In the genomic region with DNA sequence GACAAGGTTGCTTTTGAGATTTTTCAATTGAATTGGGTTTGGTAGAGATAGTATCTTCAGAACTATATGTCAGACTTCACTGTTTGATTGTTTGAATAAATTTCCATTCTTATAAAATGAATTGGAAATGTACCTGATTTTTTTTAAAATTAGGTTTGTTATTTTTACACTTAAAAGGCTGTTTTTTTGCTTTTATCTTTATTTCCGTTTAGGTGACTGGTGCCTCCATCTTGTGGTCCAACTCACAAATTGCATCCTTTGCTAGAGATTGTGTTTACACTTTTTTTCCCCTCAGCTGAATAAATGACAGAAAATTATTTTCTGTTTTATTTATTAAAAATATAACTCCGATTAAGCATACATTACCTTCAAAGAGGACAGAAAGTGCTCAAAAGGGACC, we compare ENCODE assay signal across 9 cellular contexts. TPM values are rescaled to one million over a fixed set of nuclear protein-coding genes. Genes with fewer than 3 reads are reported as not detected.
DNase-seq lines count a peak whose midpoint lies in the region; ATAC-seq and TF ChIP-seq lines count a peak whose summit lies in the region.
"Had no signal": no experiment of that assay in that cellular context is flagged by ENCODE, and none has a peak within 500 bp of the region (broad histone marks: within the 10 kb centered on the region; RNA-seq: fewer than 3 reads in every experiment).

No MANE protein-coding gene starts in this region.

- H3K36me3 Mint-ChIP-seq in CD4-positive, alpha-beta T cell (ENCODE audit: low read depth): peaks cover 4% of the 10 kb centered on the region

- ATAC-seq in CD4-positive, alpha-beta T cell (ENCODE audit: poor library complexity): peak; percentile 52
- ATAC-seq in HCT116: no peak
- ATAC-seq in body of pancreas: no peak
- ATAC-seq in GM19351 (IDR thresholded peaks at IDR 0.05; ENCODE audit: unreplicated experiment): no peak
- no peak for ATAC-seq in GM18520 (IDR thresholded peaks at IDR 0.05; ENCODE audit: unreplicated experiment)

- H2BK5ac ChIP-seq in mesendoderm (ENCODE audit: low read length): no peak overlapping the region

- H2AFZ ChIP-seq in HCT116 (ENCODE audit: low read depth, low read length, poor library complexity, severe bottlenecking): no peak overlapping the region

- H3K23ac ChIP-seq in mesendoderm (ENCODE audit: low read length): no peak overlapping the region

- no peaks in the 10 kb centered on the region for H3K27me3 ChIP-seq in CD4-positive, alpha-beta T cell (ENCODE audit: control insufficient read depth, insufficient read depth, low read length)
- H3K27me3 ChIP-seq in HCT116 (ENCODE audit: insufficient read depth, low read length) (no peaks in the 10 kb centered on the region), body of pancreas (no peaks in the 10 kb centered on the region), mesendoderm (ENCODE audit: insufficient read depth, low read length, poor library complexity) (no peaks in the 10 kb centered on the region)

- H3K4me3 ChIP-seq in HCT116 (replicated peaks in 1 of 2; ENCODE audit: low read depth in 1 of 2, low read length in 2 of 2) (no peak overlapping the region), body of pancreas (no peak overlapping the region), mesendoderm (ENCODE audit: low read length) (no peak overlapping the region)

- H4K8ac ChIP-seq in mesendoderm (ENCODE audit: low read depth, low read length): no peak overlapping the region

- H3K27ac ChIP-seq in CD4-positive, alpha-beta T cell (ENCODE audit: low read depth, low read length): no peak overlapping the region
- H3K27ac ChIP-seq in HCT116 (ENCODE audit: low read depth, low read length): no peak overlapping the region
- no peak overlapping the region for H3K27ac ChIP-seq in body of pancreas
- no peak overlapping the region for H3K27ac ChIP-seq in mesendoderm (ENCODE audit: low read depth, low read length)

- no peak overlapping the region for H3K4me2 ChIP-seq in HCT116 (ENCODE audit: low read length)
- H3K4me2 ChIP-seq in mesendoderm (ENCODE audit: low read length): no peak overlapping the region

- no peak overlapping the region for H2BK120ac ChIP-seq in mesendoderm (ENCODE audit: low read depth, low read length)

- DNase-seq in CD4-positive, alpha-beta T cell: no peak
- DNase-seq in HCT116 (ENCODE audit: low read depth, low spot score) (peak; percentile 6), body of pancreas (no peak), mesendoderm (peak; percentile 37), HPDE6-E6E7 (ENCODE audit: extremely low spot score) (no peak), SKM-1 (lab: John Stamatoyannopoulos, UW; ENCODE audit: unreplicated experiment) (no peak)

- no peak overlapping the region for H3K18ac ChIP-seq in mesendoderm (ENCODE audit: low read length)

- no peaks in the 10 kb centered on the region for H4K20me1 ChIP-seq in HCT116 (ENCODE audit: insufficient read depth)

- no peaks in the 10 kb centered on the region for H3K9me3 Mint-ChIP-seq in CD4-positive, alpha-beta T cell

- POLR2A ChIA-PET in CD4-positive, alpha-beta T cell (lab: Charles Lee): interaction anchor here (0.6 to 1.0 kb wide), 2 partner anchors 16 to 1215 kb away, joined by 3 read pairs; partner anchors contain the start of gene ERCC8
- POLR2A ChIA-PET in HCT116 (lab: Charles Lee): no interaction called here

- H3K9me2 ChIP-seq in HCT116 (ENCODE audit: insufficient read depth): no peaks in the 10 kb centered on the region

- peaks cover 58% of the 10 kb centered on the region for H3K79me2 ChIP-seq in HCT116 (ENCODE audit: insufficient read depth, low read length)
- H3K79me2 ChIP-seq in mesendoderm (ENCODE audit: control insufficient read depth, insufficient read depth, low read length): no peaks in the 10 kb centered on the region

- H4K5ac ChIP-seq in mesendoderm (ENCODE audit: low read length): no peak overlapping the region

- no peak overlapping the region for H2BK15ac ChIP-seq in mesendoderm (replicated peaks; ENCODE audit: low read depth)

- H3K27ac Mint-ChIP-seq in CD4-positive, alpha-beta T cell: no peak overlapping the region
- H3K27ac Mint-ChIP-seq: T-cell had no signal

- BruUV-seq in HCT116 (replicated peaks; lab: Mats Ljungman, UMichigan): no TSS peak

- H3K4me1 Mint-ChIP-seq in CD4-positive, alpha-beta T cell (ENCODE audit: low read depth): peaks cover 20% of the 10 kb centered on the region

- no peak overlapping the region for H3K56ac ChIP-seq in mesendoderm (ENCODE audit: low read length)

- no peaks in the 10 kb centered on the region for H3K9me3 ChIP-seq in CD4-positive, alpha-beta T cell (ENCODE audit: control insufficient read depth, low read length)
- H3K9me3 ChIP-seq in HCT116 (ENCODE audit: control insufficient read depth in 1 of 2, insufficient read depth in 1 of 2, low read depth in 1 of 2, low read length in 2 of 2) (no peaks in the 10 kb centered on the region; a peak in 1 of 4 replicates), body of pancreas (peaks cover 0 to under 1% (median 0%) of the 10 kb centered on the region in 3 donors)

- TF ChIP-seq RAD21 in HCT116 (IDR thresholded peaks at IDR 0.05; ENCODE audit: low read depth): peak; percentile 38

- peaks cover 2% of the 10 kb centered on the region for H3K79me1 ChIP-seq in mesendoderm (ENCODE audit: low read length)

- no peak overlapping the region for H3K4me3 Mint-ChIP-seq in CD4-positive, alpha-beta T cell
- H3K4me3 Mint-ChIP-seq: T-cell had no signal

- H3K36me3 ChIP-seq in HCT116 (ENCODE audit: control insufficient read depth in 1 of 2, insufficient read depth in 2 of 2, low read length in 2 of 2): no peaks in the 10 kb centered on the region
- no peaks in the 10 kb centered on the region for H3K36me3 ChIP-seq in body of pancreas (replicated peaks in 1 of 2; ENCODE audit: insufficient read depth in 1 of 2, low read depth in 2 of 2)
- H3K36me3 ChIP-seq in mesendoderm (ENCODE audit: control insufficient read depth, insufficient read depth, low read length): no peaks in the 10 kb centered on the region

- CTCF ChIA-PET in CD4-positive, alpha-beta T cell (lab: Charles Lee): interaction anchor here (1.0 kb wide), 1 partner anchor 16 kb away, joined by 3 read pairs; the partner anchor contains the start of gene ERCC8
- CTCF ChIA-PET in HCT116 (lab: Charles Lee): interaction anchor here (1.0 to 2.7 kb wide), 4 partner anchors 93 to 973 kb away, joined by 3 to 16 read pairs (median 8); no protein-coding TSS in a partner anchor

- no peaks in the 10 kb centered on the region for H3K27me3 Mint-ChIP-seq in CD4-positive, alpha-beta T cell
- H3K27me3 Mint-ChIP-seq: T-cell had no signal

- TF ChIP-seq CTCF in CD4-positive, alpha-beta T cell (IDR thresholded peaks at IDR 0.05): peak; percentile 77
- TF ChIP-seq CTCF in HCT116 (IDR thresholded peaks at IDR 0.05 in 2 of 3, conservative IDR thresholded peaks at IDR 0.05 in 1 of 3; ENCODE audit: borderline replicate concordance in 1 of 3, insufficient read depth in 1 of 3, low read depth in 2 of 3, low read length in 2 of 3) (peak; percentile 15 to 60 (median 53); a peak in 5 of 6 replicates), body of pancreas (IDR thresholded peaks at IDR 0.05) (peak in 6 of 7 experiments; percentile 21 to 42 (median 29))

- no peak overlapping the region for H3K9ac ChIP-seq in HCT116 (ENCODE audit: low read length)
- H3K9ac ChIP-seq in mesendoderm (ENCODE audit: low read length): no peak overlapping the region

- no peaks in the 10 kb centered on the region; a peak in 1 of 4 replicates for H3K4me1 ChIP-seq in HCT116 (ENCODE audit: control insufficient read depth in 1 of 2, insufficient read depth in 2 of 2, low read length in 2 of 2)
- H3K4me1 ChIP-seq in body of pancreas: peaks cover 8% of the 10 kb centered on the region
- no peaks in the 10 kb centered on the region for H3K4me1 ChIP-seq in mesendoderm (ENCODE audit: control insufficient read depth, low read depth, low read length)

- no peak for TF ChIP-seq POLR2A in HCT116 (IDR thresholded peaks at IDR 0.05; ENCODE audit: borderline replicate concordance, extremely low read depth, insufficient read depth, insufficient read length)
- TF ChIP-seq POLR2A in body of pancreas (IDR thresholded peaks at IDR 0.05): no peak

- intact Hi-C loops in CD4-positive, alpha-beta T cell (cut with DNase I, micrococcal nuclease): loop anchor here (1.0 to 5.0 kb wide), 2 partner anchors 283 to 698 kb away; no protein-coding TSS in a partner anchor
- intact Hi-C loops in HCT116 (cut with micrococcal nuclease) (loop anchor here (1.0 kb wide), 1 partner anchor 283 kb away; no protein-coding TSS in a partner anchor), body of pancreas (cut with DNase I) (no loop called here)

- RAD21 ChIA-PET in HCT116 (lab: Charles Lee; ENCODE audit: low non-redundant PET in 1 of 2, low total read pairs in 2 of 2, uncharacterized antibody in 2 of 2, unreplicated experiment in 2 of 2): no interaction called here

- no peak overlapping the region for H2AK5ac ChIP-seq in mesendoderm (ENCODE audit: low read length)

- WGBS in body of pancreas, 2 donors: 25% methylated on average over 2 of the region's 2 CpGs
- no CpG with 5 or more reads among the region's 2 CpGs for WGBS in mesendoderm (ENCODE audit: extremely low coverage, insufficient coverage, low lambda C conversion rate)

- no peak overlapping the region for H3K4ac ChIP-seq in mesendoderm (ENCODE audit: low read depth, low read length)

TF ChIP-seq in HCT116, 20 proteins besides CTCF, POLR2A, EP300 and RAD21 (continues in another document):
- TF ChIP-seq ZNF274 (IDR thresholded peaks at IDR 0.05; ENCODE audit: low read depth, low read length): no peak
- no peak for TF ChIP-seq CBX3 (IDR thresholded peaks at IDR 0.05; ENCODE audit: low read depth)
- TF ChIP-seq MAX (IDR thresholded peaks at IDR 0.05): no peak
- TF ChIP-seq EGR1 (IDR thresholded peaks at IDR 0.05; ENCODE audit: low read depth): no peak
- TF ChIP-seq JUND (IDR thresholded peaks at IDR 0.05): no peak
- TF ChIP-seq SP1 (IDR thresholded peaks at IDR 0.05; ENCODE audit: low read depth): no peak
- TF ChIP-seq POLR2AphosphoS5 (IDR thresholded peaks at IDR 0.05; ENCODE audit: low read depth, low read length): no peak
- TF ChIP-seq SIN3A (IDR thresholded peaks at IDR 0.05; ENCODE audit: low read depth): no peak
- TF ChIP-seq EZH2phosphoT487 (IDR thresholded peaks at IDR 0.05; ENCODE audit: borderline replicate concordance): no peak

RNA-seq across cellular contexts. Expression of gene NDUFAF2, which starts 15.6 kb away (rescaled TPM):
- 1 to 10 TPM; 8.1 to 8.8 TPM for total RNA-seq in CD4-positive, alpha-beta T cell
- total RNA-seq in HCT116 (2021; ENCODE audit: unreplicated experiment) (36.9 TPM), body of pancreas (10 to 100 TPM; 13.7 to 19.4 TPM)
- 25.4 and 27.6 TPM in 2 replicates for polyA plus RNA-seq in HCT116 (2012)
- 116 TPM for polyA plus RNA-seq in mesendoderm (2013, experiment 1 of 2)
- 105 TPM for polyA plus RNA-seq in mesendoderm (2013, experiment 2 of 2)

RNA-seq across cellular contexts. Expression of gene ERCC8, which starts 15.7 kb away (rescaled TPM):
- 1 to 10 TPM; 2.6 to 3.7 TPM for total RNA-seq in CD4-positive, alpha-beta T cell
- 15.1 TPM for total RNA-seq in HCT116 (2021; ENCODE audit: unreplicated experiment)
- 4.9 and 6.7 TPM in 2 replicates for polyA plus RNA-seq in HCT116 (2012)
- 1 to 10 TPM; 2.6 to 3.4 TPM for total RNA-seq in body of pancreas
- polyA plus RNA-seq in mesendoderm (2013, experiment 1 of 2): 8.3 TPM
- 8.4 TPM for polyA plus RNA-seq in mesendoderm (2013, experiment 2 of 2)

Comparison
In these comparisons a context has a peak if more than half of its experiments do, and no peak if none do; other contexts are left out.
1. DNase-seq: peak in HCT116 (single experiment) and mesendoderm (single experiment); none in CD4-positive, alpha-beta T cell (0 of 10), body of pancreas (0 of 4), HPDE6-E6E7 (single experiment) and SKM-1 (single experiment).
2. Peak in every context shown above with its lines, with median percentiles within 50 percentile points of each other: CTCF ChIP-seq.